In genomic region chr9:97502984-97503861, GRCh38 we compare ENCODE assay signal across 10 cellular contexts. TPM values are rescaled to one million over a fixed set of nuclear protein-coding genes. Genes with fewer than 3 reads are reported as not detected.
DNase-seq lines count a peak whose midpoint lies in the region; ATAC-seq, FAIRE-seq and TF ChIP-seq lines count a peak whose summit lies in the region.
"Had no signal": no experiment of that assay in that cellular context is flagged by ENCODE, and none has a peak within 500 bp of the region (broad histone marks: within the 10 kb centered on the region; RNA-seq: fewer than 3 reads in every experiment).

No MANE protein-coding gene starts in this region.

- peak overlapping the region; percentile 65 for H3K9ac ChIP-seq in muscle layer of colon (ENCODE audit: low read length)

- ATAC-seq in HG03175 (IDR thresholded peaks at IDR 0.05; ENCODE audit: unreplicated experiment), result no peak

- H3K4me1 ChIP-seq in BE2C (peaks cover 24% of the 10 kb centered on the region), muscle layer of colon (ENCODE audit: insufficient read depth, low read length) (peaks cover 41% of the 10 kb centered on the region)

- peak overlapping the region; percentile 94 for H3K4me3 ChIP-seq in BE2C (ENCODE audit: low read depth, low read length)
- H3K4me3 ChIP-seq in coronary artery, result peak overlapping the region; percentile 94
- H3K4me3 ChIP-seq in muscle layer of colon (ENCODE audit: low read depth in 1 of 2, low read length in 2 of 2), result peak overlapping the region; percentile 67 to 81

- DNase-seq in BE2C (peak; percentile 54), HuH-7.5 (ENCODE audit: low spot score) (peak; percentile 37), coronary artery (ENCODE audit: low spot score) (no peak), DMS79 (lab: John Stamatoyannopoulos, UW) (no peak), DMS53 treated with DMSO at 0.1 percent for 48 hours (lab: John Stamatoyannopoulos, UW; ENCODE audit: unreplicated experiment) (no peak), D721Med (ENCODE audit: insufficient read length, low spot score) (no peak)
- DNase-seq: NCI-H1436 treated with DMSO at 0.1 percent for 48 hours had no signal

- TF ChIP-seq CTCF in BE2C (IDR thresholded peaks at IDR 0.05; ENCODE audit: low read depth, low read length), result peak; percentile 41
- TF ChIP-seq CTCF in coronary artery (IDR thresholded peaks at IDR 0.05), result no peak
- TF ChIP-seq CTCF in D721Med (IDR thresholded peaks at IDR 0.05; ENCODE audit: insufficient read depth, missing control alignments), result no peak

- H3K9me3 ChIP-seq in BE2C, result no peaks in the 10 kb centered on the region
- no peaks in the 10 kb centered on the region for H3K9me3 ChIP-seq in muscle layer of colon (ENCODE audit: low read length)

- peaks cover 47% of the 10 kb centered on the region for H3K36me3 ChIP-seq in BE2C
- H3K36me3 ChIP-seq in muscle layer of colon (ENCODE audit: insufficient read depth, low read length), result no peaks in the 10 kb centered on the region

- FAIRE-seq in D721Med (lab: Jason Lieb, UNC), result no peak
- FAIRE-seq: keratinocyte had no signal

- H3K27ac ChIP-seq in coronary artery (peak overlapping the region; percentile 93 to 95), muscle layer of colon (ENCODE audit: low read depth, low read length) (peak overlapping the region; percentile 36)

- H3K27me3 ChIP-seq in BE2C (no peaks in the 10 kb centered on the region), muscle layer of colon (ENCODE audit: control insufficient read depth in 1 of 2, insufficient read depth in 2 of 2, low read length in 2 of 2) (peaks cover 0 to 7% of the 10 kb centered on the region in 2 donors)

RNA-seq across cellular contexts. Expression of gene TMOD1, which starts 1.8 kb away (rescaled TPM):
- 162 TPM for polyA plus RNA-seq in BE2C (2012; ENCODE audit: insufficient read depth, insufficient read length, low read depth)
- polyA plus RNA-seq: keratinocyte had no signal

Comparison
In these comparisons a context has a peak if more than half of its experiments do, and no peak if none do; other contexts are left out.
1. DNase-seq: peak in BE2C (single experiment) and HuH-7.5 (single experiment); none in coronary artery (single experiment), DMS79 (single experiment), DMS53 treated with DMSO at 0.1 percent for 48 hours (single experiment) and D721Med (single experiment).
2. Peak in every context shown above with its lines, with median percentiles within 50 percentile points of each other: H3K4me3 ChIP-seq.